Comparison of ENCODE assay signal across 8 cellular contexts in the genomic region with DNA sequence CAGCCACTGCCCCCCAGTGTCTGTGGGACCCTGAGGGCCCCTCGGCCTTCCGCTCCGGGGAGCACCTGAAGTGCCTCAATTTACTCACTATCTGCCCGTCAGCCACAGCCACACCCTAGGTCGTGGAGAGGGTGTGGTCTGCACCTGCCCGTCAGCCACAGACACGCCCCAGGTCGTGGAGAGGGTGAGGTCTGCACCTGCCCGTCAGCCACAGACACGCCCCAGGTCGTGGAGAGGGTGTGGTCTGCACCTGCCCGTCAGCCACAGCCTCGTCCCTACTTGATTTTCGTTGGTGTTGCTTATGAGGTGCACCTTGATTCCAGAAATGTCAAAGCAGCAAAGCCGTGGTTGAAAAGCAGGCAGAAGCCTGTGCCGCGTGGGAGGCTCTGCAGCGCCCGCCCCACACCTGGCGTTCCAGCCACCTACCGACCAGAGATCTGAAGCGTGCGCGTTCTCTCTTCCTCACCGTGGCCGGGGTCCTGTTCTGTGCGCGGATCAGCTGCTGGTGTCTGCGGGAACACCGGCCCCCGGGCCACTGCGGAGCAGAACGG.
DNase-seq lines count a peak whose midpoint lies in the region; ATAC-seq and TF ChIP-seq lines count a peak whose summit lies in the region.

No MANE protein-coding gene starts in this region.

- H3K4me1 Mint-ChIP-seq in activated B cell treated with CpG ODN at 0.5 μM for 24 hours = peaks cover 12% of the 10 kb centered on the region

- H3K27ac ChIP-seq in IMR-90 (ENCODE audit: insufficient read depth, low read length) = no peak overlapping the region
- peak overlapping the region in 2 of 4 donors; percentile 60 to 62 for H3K27ac ChIP-seq in esophagus squamous epithelium

- H3K14ac ChIP-seq in IMR-90 (replicated peaks; ENCODE audit: low read depth, low read length) = no peak overlapping the region

- dilution Hi-C loops in IMR-90 (cut with HindIII; ENCODE audit: low sequenced_read_pairs, unreplicated experiment) = no loop called here

- H3K56ac ChIP-seq in IMR-90 (ENCODE audit: extremely low read depth, insufficient read depth, low read length) = no peak overlapping the region

- no peaks in the 10 kb centered on the region for H3K36me3 Mint-ChIP-seq in activated B cell treated with CpG ODN at 0.5 μM for 24 hours (ENCODE audit: low read depth)

- no peak for TF ChIP-seq CTCF in IMR-90 (conservative IDR thresholded peaks at IDR 0.05; ENCODE audit: low read depth, low read length)
- TF ChIP-seq CTCF in activated B cell treated with CpG ODN at 0.5 μM for 24 hours (IDR thresholded peaks at IDR 0.05) = no peak
- TF ChIP-seq CTCF in esophagus squamous epithelium (IDR thresholded peaks at IDR 0.05) = no peak

- WGBS in IMR-90 (ENCODE audit: extremely low coverage in 2 of 2, insufficient read length in 1 of 2), 2 experiments = 6% methylated on average over 18 of the region's 33 CpGs; no CpG with 5 or more reads in 1 of the 2 experiments
- 7 to 59% methylated on average over 14 to 22 of the region's 33 CpGs for WGBS in esophagus squamous epithelium, 2 donors

- H3K9me3 Mint-ChIP-seq in activated B cell treated with CpG ODN at 0.5 μM for 24 hours = no peaks in the 10 kb centered on the region

- DNase-seq in IMR-90 (no peak), activated B cell treated with CpG ODN at 0.5 μM for 24 hours (no peak), esophagus squamous epithelium (lab: John Stamatoyannopoulos, UW) (peak; percentile 13), HK-2 (ENCODE audit: unreplicated experiment) (no peak)
- peak; percentile 58 for DNase-seq in stimulated activated CD8-positive, alpha-beta memory T cell treated with anti-CD3 and anti-CD28 coated beads, Interleukin-4, amount 100 ng/mL, for 48 hours

- POLR2A ChIA-PET in IMR-90 (lab: Charles Lee; ENCODE audit: unreplicated experiment) = interaction anchor here (0.6 kb wide), 1 partner anchor 32 kb away, joined by 4 read pairs; no protein-coding TSS in a partner anchor
- POLR2A ChIA-PET in activated B cell treated with CpG ODN at 0.5 μM for 24 hours (lab: Charles Lee) = no interaction called here

- H3K9me3 ChIP-seq in IMR-90 (ENCODE audit: control insufficient read depth, insufficient read depth, low read length) (no peaks in the 10 kb centered on the region), esophagus squamous epithelium (no peaks in the 10 kb centered on the region)

- H4K8ac ChIP-seq in IMR-90 (ENCODE audit: low read depth in 2 of 2, low read length in 2 of 2) = no peak overlapping the region

- no peaks in the 10 kb centered on the region for H3K79me1 ChIP-seq in IMR-90 (ENCODE audit: low read depth in 1 of 2, low read length in 2 of 2)

- H4K20me1 ChIP-seq in IMR-90 (ENCODE audit: insufficient read depth, low read length) = no peaks in the 10 kb centered on the region

- no peaks in the 10 kb centered on the region for H3K36me3 ChIP-seq in IMR-90 (ENCODE audit: control insufficient read depth, insufficient read depth, low read length)
- H3K36me3 ChIP-seq in esophagus squamous epithelium = no peaks in the 10 kb centered on the region

- no peak overlapping the region for H3K23ac ChIP-seq in IMR-90 (ENCODE audit: low read depth, low read length)

- H3K4me1 ChIP-seq in IMR-90 (ENCODE audit: control insufficient read depth, insufficient read depth, low read length) (no peaks in the 10 kb centered on the region), esophagus squamous epithelium (peaks cover 8 to 19% (median 18%) of the 10 kb centered on the region in 3 donors)

- H2BK20ac ChIP-seq in IMR-90 (ENCODE audit: low read depth, low read length) = no peak overlapping the region

- H2BK15ac ChIP-seq in IMR-90 (ENCODE audit: low read depth, low read length) = no peak overlapping the region

- CTCF ChIA-PET in IMR-90 (lab: Yijun Ruan, JAX) = no interaction called here
- CTCF ChIA-PET in activated B cell treated with CpG ODN at 0.5 μM for 24 hours (lab: Charles Lee) = no interaction called here

- peaks cover 26% of the 10 kb centered on the region for H3K27me3 ChIP-seq in IMR-90 (ENCODE audit: control insufficient read depth, insufficient read depth, low read length)
- H3K27me3 ChIP-seq in esophagus squamous epithelium = peaks cover 0 to 13% (median 0%) of the 10 kb centered on the region in 4 donors

- no peak overlapping the region for H3K18ac ChIP-seq in IMR-90 (ENCODE audit: low read depth, low read length)

- in situ Hi-C loops in IMR-90 (cut with MboI; ENCODE audit: low sequenced_read_pairs) = no loop called here

- no peak overlapping the region for H3K27ac Mint-ChIP-seq in activated B cell treated with CpG ODN at 0.5 μM for 24 hours

- no peak overlapping the region for H4K5ac ChIP-seq in IMR-90 (ENCODE audit: low read depth, low read length)

- no peak overlapping the region for H3K4ac ChIP-seq in IMR-90 (ENCODE audit: low read depth, low read length)

- intact Hi-C loops in IMR-90 (cut with micrococcal nuclease) (no loop called here), activated B cell treated with CpG ODN at 0.5 μM for 24 hours (cut with micrococcal nuclease) (no loop called here), esophagus squamous epithelium (cut with DNase I) (no loop called here)

- H2AK9ac ChIP-seq in IMR-90 (replicated peaks; ENCODE audit: low read depth, low read length, poor library complexity) = no peak overlapping the region

- no peak overlapping the region for H2BK5ac ChIP-seq in IMR-90 (ENCODE audit: low read depth, low read length, poor library complexity, severe bottlenecking)

- TF ChIP-seq POLR2A in IMR-90 (IDR thresholded peaks at IDR 0.05; ENCODE audit: low read depth, low read length) (no peak), esophagus squamous epithelium (IDR thresholded peaks at IDR 0.05) (no peak)

- H4K91ac ChIP-seq in IMR-90 (ENCODE audit: insufficient read depth, low read depth, low read length) = no peak overlapping the region

- H3K9ac ChIP-seq in IMR-90 (ENCODE audit: low read depth, low read length) = no peak overlapping the region

- peaks cover 7% of the 10 kb centered on the region for H3K27me3 Mint-ChIP-seq in activated B cell treated with CpG ODN at 0.5 μM for 24 hours

- TF ChIP-seq RAD21 in IMR-90 (IDR thresholded peaks at IDR 0.05; ENCODE audit: low read length) = no peak

- H3K4me2 ChIP-seq in IMR-90 (ENCODE audit: low read depth, low read length) = no peak overlapping the region

- no peak overlapping the region for H2AK5ac ChIP-seq in IMR-90 (ENCODE audit: low read depth, low read length)

- ATAC-seq in GM19395 (IDR thresholded peaks at IDR 0.05; ENCODE audit: unreplicated experiment) = peak; percentile 82
- 0 out of 2 replicates have a peak, but pooled peaks have one; percentile 25 for ATAC-seq in IMR-90 (ENCODE audit: low read depth)
- peak; percentile 61 for ATAC-seq in activated B cell treated with CpG ODN at 0.5 μM for 24 hours (ENCODE audit: low read depth)
- no peak for ATAC-seq in HG02885 (IDR thresholded peaks at IDR 0.05; ENCODE audit: poor library complexity, unreplicated experiment)
- no peak for ATAC-seq in HG03469 (IDR thresholded peaks at IDR 0.05; ENCODE audit: unreplicated experiment)

- H3K4me3 ChIP-seq in IMR-90 (ENCODE audit: insufficient read depth, low read depth, low read length) = no peak overlapping the region
- H3K4me3 ChIP-seq in esophagus squamous epithelium = peak overlapping the region in 3 of 4 donors; percentile 33 to 62 (median 41)

- no peaks in the 10 kb centered on the region for H3K9me1 ChIP-seq in IMR-90 (ENCODE audit: insufficient read depth, low read length)

- H3K4me3 Mint-ChIP-seq in activated B cell treated with CpG ODN at 0.5 μM for 24 hours = peak overlapping the region; percentile 76

- no peak overlapping the region for H2BK120ac ChIP-seq in IMR-90 (ENCODE audit: low read depth, low read length)

- H2AFZ ChIP-seq in IMR-90 (replicated peaks; ENCODE audit: low read length, poor library complexity) = no peak overlapping the region

- no TSS peak for BruUV-seq in IMR-90 (replicated peaks; lab: Mats Ljungman, UMichigan)

TF ChIP-seq in IMR-90, 13 proteins besides CTCF, POLR2A, EP300 and RAD21:
- no peak for TF ChIP-seq CHD1 (IDR thresholded peaks at IDR 0.05; ENCODE audit: low read depth, low read length)
- no peak for TF ChIP-seq SMC3 (IDR thresholded peaks at IDR 0.05; ENCODE audit: low read depth, low read length)
- TF ChIP-seq FOS (IDR thresholded peaks at IDR 0.05; ENCODE audit: low read depth, low read length) = no peak
- no peak for TF ChIP-seq MXI1 (IDR thresholded peaks at IDR 0.05; ENCODE audit: borderline replicate concordance, low read depth, low read length)
- TF ChIP-seq CEBPB (IDR thresholded peaks at IDR 0.05; ENCODE audit: low read depth, low read length) = no peak
- TF ChIP-seq, protein P1, sequence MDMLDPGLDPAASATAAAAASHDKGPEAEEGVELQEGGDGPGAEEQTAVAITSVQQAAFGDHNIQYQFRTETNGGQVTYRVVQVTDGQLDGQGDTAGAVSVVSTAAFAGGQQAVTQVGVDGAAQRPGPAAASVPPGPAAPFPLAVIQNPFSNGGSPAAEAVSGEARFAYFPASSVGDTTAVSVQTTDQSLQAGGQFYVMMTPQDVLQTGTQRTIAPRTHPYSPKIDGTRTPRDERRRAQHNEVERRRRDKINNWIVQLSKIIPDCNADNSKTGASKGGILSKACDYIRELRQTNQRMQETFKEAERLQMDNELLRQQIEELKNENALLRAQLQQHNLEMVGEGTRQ (IDR thresholded peaks at IDR 0.05; ENCODE audit: low read depth, low read length) = no peak
- no peak for TF ChIP-seq MAZ (IDR thresholded peaks at IDR 0.05; ENCODE audit: borderline replicate concordance, low read depth, low read length)
- TF ChIP-seq, protein P2, sequence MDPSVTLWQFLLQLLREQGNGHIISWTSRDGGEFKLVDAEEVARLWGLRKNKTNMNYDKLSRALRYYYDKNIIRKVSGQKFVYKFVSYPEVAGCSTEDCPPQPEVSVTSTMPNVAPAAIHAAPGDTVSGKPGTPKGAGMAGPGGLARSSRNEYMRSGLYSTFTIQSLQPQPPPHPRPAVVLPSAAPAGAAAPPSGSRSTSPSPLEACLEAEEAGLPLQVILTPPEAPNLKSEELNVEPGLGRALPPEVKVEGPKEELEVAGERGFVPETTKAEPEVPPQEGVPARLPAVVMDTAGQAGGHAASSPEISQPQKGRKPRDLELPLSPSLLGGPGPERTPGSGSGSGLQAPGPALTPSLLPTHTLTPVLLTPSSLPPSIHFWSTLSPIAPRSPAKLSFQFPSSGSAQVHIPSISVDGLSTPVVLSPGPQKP (IDR thresholded peaks at IDR 0.05; ENCODE audit: borderline replicate concordance, low read depth, low read length) = no peak
- TF ChIP-seq RCOR1 (IDR thresholded peaks at IDR 0.05; ENCODE audit: insufficient replicate concordance, low read length) = no peak
- TF ChIP-seq BHLHE40 (IDR thresholded peaks at IDR 0.05; ENCODE audit: low read depth, low read length) = no peak
- TF ChIP-seq RFX5 (IDR thresholded peaks at IDR 0.05; ENCODE audit: low read depth, low read length) = no peak
- no peak for TF ChIP-seq MAFK (IDR thresholded peaks at IDR 0.05; ENCODE audit: low read depth, low read length)

Comparison
In these comparisons a context has a peak if more than half of its experiments do, and no peak if none do; other contexts are left out.
1. ATAC-seq: peak in GM19395 (single experiment), IMR-90 (single experiment) and activated B cell treated with CpG ODN at 0.5 μM for 24 hours (single experiment); none in HG02885 (single experiment) and HG03469 (single experiment).
2. DNase-seq: peak in esophagus squamous epithelium (single experiment) and stimulated activated CD8-positive, alpha-beta memory T cell treated with anti-CD3 and anti-CD28 coated beads, Interleukin-4, amount 100 ng/mL, for 48 hours (single experiment); none in IMR-90 (single experiment), activated B cell treated with CpG ODN at 0.5 μM for 24 hours (single experiment) and HK-2 (single experiment).